Comparison of ENCODE assay signal across 39 cellular contexts in the genomic region with DNA sequence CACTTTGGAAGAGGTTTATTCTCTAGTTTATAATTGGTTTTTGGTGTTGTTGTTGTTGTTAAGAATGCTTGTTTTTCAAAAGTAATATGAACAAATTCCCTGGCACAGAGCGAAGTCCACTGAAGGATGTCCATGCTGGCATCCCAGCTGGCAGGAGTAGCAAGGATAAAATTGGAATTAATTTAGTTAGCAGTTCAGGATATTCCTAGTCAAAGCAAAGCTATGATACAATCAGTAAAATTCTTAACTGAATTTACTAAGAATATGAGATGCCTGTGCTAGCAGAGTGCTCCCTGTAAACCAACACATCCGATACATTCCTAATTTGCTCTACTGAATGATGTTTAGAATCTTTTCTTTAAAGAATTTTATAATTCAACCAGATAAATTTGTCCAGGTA.
"Had no signal": no experiment of that assay in that cellular context is flagged by ENCODE, and none has a peak within 500 bp of the region (broad histone marks: within the 10 kb centered on the region; RNA-seq: fewer than 3 reads in every experiment).

No MANE protein-coding gene starts in this region.

- H3K4me3 ChIP-seq: adrenal gland, ascending aorta, body of pancreas, breast epithelium, cardiac muscle cell had no signal

- H3K27me3 Mint-ChIP-seq: activated naive CD4-positive, alpha-beta T cell treated with anti-CD3 and anti-CD28 coated beads, Interleukin-2, amount 10 ng/mL, durations not matched to agents 7 days and 5 days; activated naive CD4-positive, alpha-beta T cell treated with anti-CD3 and anti-CD28 coated beads, Interleukin-2, amount 50 U/mL, for 24 hours; activated naive CD8-positive, alpha-beta T cell; activated naive CD8-positive, alpha-beta T cell treated with anti-CD3 and anti-CD28 coated beads for 36 hours; activated naive CD8-positive, alpha-beta T cell treated with anti-CD3 and anti-CD28 coated beads, Interleukin-2, amount 10 ng/mL, durations not matched to agents 7 days and 5 days; activated naive CD8-positive, alpha-beta T cell treated with anti-CD3 and anti-CD28 coated beads, Interleukin-2, amount 50 U/mL, for 24 hours; activated T-helper 17 cell treated with anti-CD3 and anti-CD28 coated beads, Interleukin-2, amount 50 U/mL, for 72 hours; central memory CD8-positive, alpha-beta T cell had no signal

- DNase-seq: activated effector memory CD4-positive, alpha-beta T cell treated with anti-CD3 and anti-CD28 coated beads, Interleukin-2, amount 50 U/mL, for 16 hours; activated effector memory CD4-positive, alpha-beta T cell treated with Interleukin-2 at 50 U/mL for 16 hours; activated gamma-delta T cell; activated gamma-delta T cell treated with Interleukin-2 at 50 U/mL for 16 hours; activated naive CD4-positive, alpha-beta T cell; activated naive CD4-positive, alpha-beta T cell treated with anti-CD3 and anti-CD28 coated beads for 36 hours; activated naive CD4-positive, alpha-beta T cell treated with anti-CD3 and anti-CD28 coated beads, Interleukin-2, amount 10 ng/mL, durations not matched to agents 7 days and 5 days; activated naive CD4-positive, alpha-beta T cell treated with anti-CD3 and anti-CD28 coated beads, Interleukin-2, amount 50 U/mL, for 16 hours; activated naive CD4-positive, alpha-beta T cell treated with Interleukin-2 at 50 U/mL for 16 hours; activated naive CD8-positive, alpha-beta T cell treated with anti-CD3 and anti-CD28 coated beads for 36 hours; activated naive CD8-positive, alpha-beta T cell treated with anti-CD3 and anti-CD28 coated beads, Interleukin-2, amount 10 ng/mL, durations not matched to agents 7 days and 5 days; activated naive CD8-positive, alpha-beta T cell treated with anti-CD3 and anti-CD28 coated beads, Interleukin-2, amount 50 U/mL, for 24 hours; activated T-cell treated with anti-CD3 and anti-CD28 coated beads, Interleukin-2, amount 50 U/mL, for 4 hours; activated T-cell treated with anti-CD3 and anti-CD28 coated beads, Interleukin-2, amount 50 U/mL, for 48 hours; activated T-cell treated with anti-CD3 and anti-CD28 coated beads, Interleukin-2, amount 50 U/mL, for 72 hours; adrenal gland; amniotic stem cell; amygdala; anterior cingulate cortex; aorta; body of pancreas; brain microvascular endothelial cell; caudate nucleus; central memory CD4-positive, alpha-beta T cell; cerebellar nuclear complex had no signal

- H3K27me3 ChIP-seq: adrenal gland, ascending aorta, body of pancreas, brain microvascular endothelial cell, breast epithelium, cardiac muscle cell had no signal

- H3K4me1 ChIP-seq: body of pancreas, breast epithelium had no signal

- FAIRE-seq: astrocyte, bronchial epithelial cell, colon had no signal

- H3K9me3 ChIP-seq: adrenal gland, ascending aorta, body of pancreas, breast epithelium had no signal

- H3K4me1 Mint-ChIP-seq: activated naive CD8-positive, alpha-beta T cell treated with anti-CD3 and anti-CD28 coated beads, Interleukin-2, amount 10 ng/mL, durations not matched to agents 7 days and 5 days; activated T-helper 17 cell treated with anti-CD3 and anti-CD28 coated beads, Interleukin-2, amount 50 U/mL, for 72 hours; central memory CD8-positive, alpha-beta T cell had no signal

- H3K27ac ChIP-seq: adrenal gland, ascending aorta, body of pancreas, brain microvascular endothelial cell, breast epithelium, cardiac muscle cell had no signal

- H3K4me3 Mint-ChIP-seq: activated naive CD4-positive, alpha-beta T cell treated with anti-CD3 and anti-CD28 coated beads for 36 hours; activated naive CD4-positive, alpha-beta T cell treated with anti-CD3 and anti-CD28 coated beads, Interleukin-2, amount 10 ng/mL, durations not matched to agents 7 days and 5 days; activated naive CD4-positive, alpha-beta T cell treated with anti-CD3 and anti-CD28 coated beads, Interleukin-2, amount 50 U/mL, for 24 hours; activated naive CD8-positive, alpha-beta T cell; activated naive CD8-positive, alpha-beta T cell treated with anti-CD3 and anti-CD28 coated beads for 36 hours; activated naive CD8-positive, alpha-beta T cell treated with anti-CD3 and anti-CD28 coated beads, Interleukin-2, amount 10 ng/mL, durations not matched to agents 7 days and 5 days; activated naive CD8-positive, alpha-beta T cell treated with anti-CD3 and anti-CD28 coated beads, Interleukin-2, amount 50 U/mL, for 24 hours; activated T-cell treated with anti-CD3 and anti-CD28 coated beads, Interleukin-2, amount 50 U/mL, for 4 hours; activated T-cell treated with anti-CD3 and anti-CD28 coated beads, Interleukin-2, amount 50 U/mL, for 72 hours; activated T-helper 1 cell treated with anti-CD3 and anti-CD28 coated beads, Interleukin-12 subunit alpha, Interleukin-12 subunit beta, Interleukin-2, Interleukin-4 antibody, amounts not matched to agents 30 ng/mL and 10 ng/mL and 1 ng/mL, durations not matched to agents 14 hours and 24 hours and 36 hours; activated T-helper 17 cell treated with anti-CD3 and anti-CD28 coated beads, Interleukin-2, amount 50 U/mL, for 72 hours; brain; central memory CD8-positive, alpha-beta T cell had no signal

- ATAC-seq: activated naive CD4-positive, alpha-beta T cell treated with anti-CD3 and anti-CD28 coated beads, Interleukin-2, amount 50 U/mL, for 72 hours; activated naive CD8-positive, alpha-beta T cell treated with anti-CD3 and anti-CD28 coated beads, Interleukin-2, amount 50 U/mL, for 24 hours; activated T-cell treated with anti-CD3 and anti-CD28 coated beads, Interleukin-2, amount 50 U/mL, for 4 hours; activated T-cell treated with anti-CD3 and anti-CD28 coated beads, Interleukin-2, amount 50 U/mL, for 72 hours; activated T-helper 17 cell treated with anti-CD3 and anti-CD28 coated beads, Interleukin-2, amount 50 U/mL, for 72 hours; body of pancreas had no signal

- H3K27ac Mint-ChIP-seq: activated naive CD4-positive, alpha-beta T cell treated with anti-CD3 and anti-CD28 coated beads for 36 hours; activated naive CD4-positive, alpha-beta T cell treated with anti-CD3 and anti-CD28 coated beads, Interleukin-2, amount 10 ng/mL, durations not matched to agents 7 days and 5 days; activated naive CD4-positive, alpha-beta T cell treated with anti-CD3 and anti-CD28 coated beads, Interleukin-2, amount 50 U/mL, for 24 hours; activated naive CD8-positive, alpha-beta T cell; activated naive CD8-positive, alpha-beta T cell treated with anti-CD3 and anti-CD28 coated beads for 36 hours; activated naive CD8-positive, alpha-beta T cell treated with anti-CD3 and anti-CD28 coated beads, Interleukin-2, amount 10 ng/mL, durations not matched to agents 7 days and 5 days; activated naive CD8-positive, alpha-beta T cell treated with anti-CD3 and anti-CD28 coated beads, Interleukin-2, amount 50 U/mL, for 24 hours; activated T-helper 1 cell treated with anti-CD3 and anti-CD28 coated beads, Interleukin-12 subunit alpha, Interleukin-12 subunit beta, Interleukin-2, Interleukin-4 antibody, amounts not matched to agents 30 ng/mL and 10 ng/mL and 1 ng/mL, durations not matched to agents 14 hours and 24 hours and 36 hours; activated T-helper 17 cell treated with anti-CD3 and anti-CD28 coated beads, Interleukin-2, amount 50 U/mL, for 72 hours; activated T-helper 2 cell treated with anti-CD3 and anti-CD28 coated beads, Interferon-gamma antibody, Interleukin-2, Interleukin-4, amounts not matched to agents 10 μg/mL and 5 μg/mL and 100 μg/mL, durations not matched to agents 14 hours and 24 hours and 36 hours; brain had no signal

- H3K9me3 Mint-ChIP-seq: activated naive CD4-positive, alpha-beta T cell treated with anti-CD3 and anti-CD28 coated beads for 36 hours; activated naive CD4-positive, alpha-beta T cell treated with anti-CD3 and anti-CD28 coated beads, Interleukin-2, amount 50 U/mL, for 24 hours; activated naive CD8-positive, alpha-beta T cell treated with anti-CD3 and anti-CD28 coated beads for 36 hours; activated naive CD8-positive, alpha-beta T cell treated with anti-CD3 and anti-CD28 coated beads, Interleukin-2, amount 50 U/mL, for 24 hours; activated T-cell treated with anti-CD3 and anti-CD28 coated beads, Interleukin-2, amount 50 U/mL, for 4 hours; activated T-helper 17 cell treated with anti-CD3 and anti-CD28 coated beads, Interleukin-2, amount 50 U/mL, for 72 hours; activated T-helper 2 cell treated with anti-CD3 and anti-CD28 coated beads, Interferon-gamma antibody, Interleukin-2, Interleukin-4, amounts not matched to agents 10 μg/mL and 5 μg/mL and 100 μg/mL, durations not matched to agents 14 hours and 24 hours and 36 hours; central memory CD8-positive, alpha-beta T cell had no signal

- H3K36me3 ChIP-seq: adrenal gland, ascending aorta, brain microvascular endothelial cell, breast epithelium, cardiac muscle cell had no signal
